In the genomic region with DNA sequence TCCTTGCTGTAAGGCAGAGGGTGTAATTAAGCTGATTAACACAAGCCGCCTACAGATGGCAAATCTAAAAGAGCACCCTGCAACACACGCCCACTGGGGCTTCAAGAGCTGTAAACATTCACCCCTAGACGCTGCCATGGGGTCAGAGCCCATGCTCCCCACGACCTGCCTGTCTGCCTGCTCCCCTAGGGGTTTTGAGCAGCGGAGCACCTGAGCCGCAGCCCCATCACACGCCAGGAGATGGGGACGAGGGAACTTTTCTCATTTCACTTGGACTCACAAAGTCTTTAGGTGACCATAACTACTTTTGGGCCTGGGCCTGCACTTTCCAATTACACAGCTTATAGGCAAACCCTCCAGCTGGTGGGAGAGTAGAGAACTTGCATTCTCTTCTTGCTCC, we compare ENCODE assay signal across 23 cellular contexts.
"Had no signal": no experiment of that assay in that cellular context is flagged by ENCODE, and none has a peak within 500 bp of the region (broad histone marks: within the 10 kb centered on the region; RNA-seq: fewer than 3 reads in every experiment).

No MANE protein-coding gene starts in this region.

- H3K36me3 Mint-ChIP-seq: naive thymus-derived CD8-positive, alpha-beta T cell; stimulated activated memory B cell treated with anti-CD40 and anti-IgM and Interleukin-4, amounts not matched to agents 10 μg/mL and 1 μg/mL and 100 μg/mL, for 72 hours; type B pancreatic cell had no signal

- H3K27ac Mint-ChIP-seq: effector memory CD8-positive, alpha-beta T cell; naive thymus-derived CD8-positive, alpha-beta T cell; nephron progenitor cell; stimulated activated memory B cell treated with anti-CD40 and anti-IgM and Interleukin-4, amounts not matched to agents 10 μg/mL and 1 μg/mL and 100 μg/mL, for 72 hours; type B pancreatic cell had no signal

- H3K9me3 Mint-ChIP-seq: effector memory CD8-positive, alpha-beta T cell; stimulated activated memory B cell treated with anti-CD40 and anti-IgM and Interleukin-4, amounts not matched to agents 10 μg/mL and 1 μg/mL and 100 μg/mL, for 72 hours had no signal

- H3K4me1 Mint-ChIP-seq: naive thymus-derived CD8-positive, alpha-beta T cell; stimulated activated memory B cell treated with anti-CD40 and anti-IgM and Interleukin-4, amounts not matched to agents 10 μg/mL and 1 μg/mL and 100 μg/mL, for 72 hours had no signal

- H3K4me3 Mint-ChIP-seq: effector memory CD8-positive, alpha-beta T cell; naive thymus-derived CD8-positive, alpha-beta T cell; nephron progenitor cell; stimulated activated memory B cell treated with anti-CD40 and anti-IgM and Interleukin-4, amounts not matched to agents 10 μg/mL and 1 μg/mL and 100 μg/mL, for 72 hours; type B pancreatic cell had no signal

- H3K27me3 ChIP-seq: ovary, spleen, testis, tibial artery had no signal

- FAIRE-seq: frontal cortex, keratinocyte had no signal

- H3K27me3 Mint-ChIP-seq: stimulated activated memory B cell treated with anti-CD40 and anti-IgM and Interleukin-4, amounts not matched to agents 10 μg/mL and 1 μg/mL and 100 μg/mL, for 72 hours; type B pancreatic cell had no signal

- H3K4me3 ChIP-seq: coronary artery, lower lobe of right lung, ovary, psoas muscle, skin epidermis, spleen, testis, tibial artery had no signal

- DNase-seq: dermis blood vessel endothelial cell; effector memory CD8-positive, alpha-beta T cell; hypothalamus; left ventricle myocardium superior; lower lobe of right lung; naive thymus-derived CD8-positive, alpha-beta T cell; nephron progenitor cell; occipital lobe; ovary; psoas muscle; right cardiac atrium; spleen; stimulated activated CD4-positive, alpha-beta T cell treated with anti-CD3 and anti-CD28 coated beads, Interleukin-4, amount 100 ng/mL, for 4 hours; stimulated activated naive CD8-positive, alpha-beta T cell treated with anti-CD3 and anti-CD28 coated beads, Interleukin-15, Interleukin-2, amounts not matched to agents 100 U/mL and 50 U/mL, for 24 hours; substantia nigra; testis; tibial artery had no signal

- H3K9me3 ChIP-seq: lower lobe of right lung, ovary, psoas muscle, spleen, testis, tibial artery had no signal

- H3K4me1 ChIP-seq: lower lobe of right lung, psoas muscle, spleen had no signal

- ATAC-seq: effector memory CD8-positive, alpha-beta T cell; left ventricle myocardium superior; lower lobe of right lung; naive thymus-derived CD8-positive, alpha-beta T cell; psoas muscle; right cardiac atrium; stimulated activated memory B cell treated with anti-CD40 and anti-IgM and Interleukin-4, amounts not matched to agents 10 μg/mL and 1 μg/mL and 100 μg/mL, for 72 hours; stimulated activated naive CD8-positive, alpha-beta T cell treated with anti-CD3 and anti-CD28 coated beads, Interleukin-15, Interleukin-2, amounts not matched to agents 100 U/mL and 50 U/mL, for 24 hours had no signal

- H3K27ac ChIP-seq: coronary artery, lower lobe of right lung, ovary, psoas muscle, skin epidermis, spleen, testis, tibial artery had no signal

- H3K36me3 ChIP-seq: lower lobe of right lung, ovary, spleen, tibial artery had no signal
